21 cellular contexts compared by ENCODE assay signal in genomic region chr9:133366435-133366834, GRCh38. TPM values are rescaled to one million over a fixed set of nuclear protein-coding genes. Genes with fewer than 3 reads are reported as not detected.
A peak's percentile ranks its signal among the peaks of the same experiment; 100 is the strongest.
DNase-seq lines count a peak whose midpoint lies in the region; ATAC-seq and TF ChIP-seq lines count a peak whose summit lies in the region.
"Had no signal": no experiment of that assay in that cellular context is flagged by ENCODE, and none has a peak within 500 bp of the region (broad histone marks: within the 10 kb centered on the region; RNA-seq: fewer than 3 reads in every experiment).

No MANE protein-coding gene starts in this region.

- H3K79me2 ChIP-seq in trophoblast cell (ENCODE audit: control insufficient read depth, insufficient read depth, low read length, poor library complexity) = peaks cover 18% of the 10 kb centered on the region

- H3K27ac Mint-ChIP-seq in activated T-cell treated with anti-CD3 and anti-CD28 coated beads, Interleukin-2, amount 50 U/mL, for 24 hours = peak overlapping the region; percentile 67
- peak overlapping the region; percentile 14 for H3K27ac Mint-ChIP-seq in activated CD8-positive, alpha-beta T cell treated with anti-CD3 and anti-CD28 coated beads, Interleukin-2, amount 10 ng/mL, durations not matched to agents 7 days and 5 days
- H3K27ac Mint-ChIP-seq: B cell, GM23338, H9 had no signal

- H2AK5ac ChIP-seq in trophoblast cell (ENCODE audit: low read length) = no peak overlapping the region

- no peak overlapping the region for H2AFZ ChIP-seq in trophoblast cell (ENCODE audit: insufficient read depth, low read length, poor library complexity)
- H2AFZ ChIP-seq: GM23338 had no signal

- CTCF ChIA-PET in activated CD8-positive, alpha-beta T cell treated with anti-CD3 and anti-CD28 coated beads, Interleukin-2, amount 10 ng/mL, durations not matched to agents 7 days and 5 days (lab: Charles Lee) = interaction anchor here (0.9 to 1.7 kb wide), 3 partner anchors 9 to 219 kb away, joined by 3 to 4 read pairs (median 3); no protein-coding TSS in a partner anchor

- POLR2A ChIA-PET in activated CD8-positive, alpha-beta T cell treated with anti-CD3 and anti-CD28 coated beads, Interleukin-2, amount 10 ng/mL, durations not matched to agents 7 days and 5 days (lab: Charles Lee) = interaction anchor here (1.3 to 11.5 kb wide), 3 partner anchors 9 to 23 kb away, joined by 3 to 160 read pairs (median 5); partner anchors contain the start of genes SURF1 and SURF2

- H3K18ac ChIP-seq in trophoblast cell (ENCODE audit: low read length) = no peak overlapping the region

- no peak overlapping the region for H3K14ac ChIP-seq in trophoblast cell (ENCODE audit: low read length)

- no peak for ATAC-seq in activated CD8-positive, alpha-beta T cell treated with anti-CD3 and anti-CD28 coated beads, Interleukin-2, amount 10 ng/mL, durations not matched to agents 7 days and 5 days
- no peak for ATAC-seq in lower lobe of right lung
- ATAC-seq: GM23338, HCT116 had no signal

- peak overlapping the region; percentile 33 for H4K12ac ChIP-seq in trophoblast cell (ENCODE audit: low read depth, low read length)

- H2BK12ac ChIP-seq in trophoblast cell (ENCODE audit: low read length) = no peak overlapping the region

- H3K9me3 ChIP-seq in lower lobe of right lung (no peaks in the 10 kb centered on the region), trophoblast cell (ENCODE audit: insufficient read depth, low read depth, low read length) (peaks cover 1% of the 10 kb centered on the region)
- H3K9me3 ChIP-seq: BLaER1 had no signal

- no peak overlapping the region for H4K91ac ChIP-seq in trophoblast cell (ENCODE audit: low read depth, low read length)

- peaks cover 63% of the 10 kb centered on the region for H3K4me1 Mint-ChIP-seq in activated T-cell treated with anti-CD3 and anti-CD28 coated beads, Interleukin-2, amount 50 U/mL, for 24 hours (ENCODE audit: low read depth)
- H3K4me1 Mint-ChIP-seq in activated CD8-positive, alpha-beta T cell treated with anti-CD3 and anti-CD28 coated beads, Interleukin-2, amount 10 ng/mL, durations not matched to agents 7 days and 5 days (ENCODE audit: low read depth) = peaks cover 53% of the 10 kb centered on the region
- H3K4me1 Mint-ChIP-seq: H9 had no signal

- intact Hi-C loops in lower lobe of right lung (cut with DNase I) = no loop called here

- H3K9ac ChIP-seq in trophoblast cell (ENCODE audit: low read length) = no peak overlapping the region
- H3K9ac ChIP-seq: BLaER1 had no signal

- no peak overlapping the region for H3K4me2 ChIP-seq in trophoblast cell (ENCODE audit: low read length)
- H3K4me2 ChIP-seq: BLaER1, GM23338 had no signal

- WGBS in trophoblast cell (ENCODE audit: extremely low coverage, insufficient coverage, insufficient read length) = no CpG with 5 or more reads among the region's 11 CpGs

- no peak overlapping the region for H3K4ac ChIP-seq in trophoblast cell (ENCODE audit: low read depth, low read length)

- H3K36me3 ChIP-seq in lower lobe of right lung (peaks cover 96% of the 10 kb centered on the region), trophoblast cell (ENCODE audit: control insufficient read depth in 1 of 2, insufficient read depth in 2 of 2, low read length in 2 of 2) (peaks cover 80 to 91% of the 10 kb centered on the region in 2 experiments)

- peaks cover 99% of the 10 kb centered on the region for H3K36me3 Mint-ChIP-seq in activated T-cell treated with anti-CD3 and anti-CD28 coated beads, Interleukin-2, amount 50 U/mL, for 24 hours (ENCODE audit: low read depth)
- peaks cover 83% of the 10 kb centered on the region for H3K36me3 Mint-ChIP-seq in activated CD8-positive, alpha-beta T cell treated with anti-CD3 and anti-CD28 coated beads, Interleukin-2, amount 10 ng/mL, durations not matched to agents 7 days and 5 days (ENCODE audit: low read depth)

- DNase-seq in activated T-cell treated with anti-CD3 and anti-CD28 coated beads, Interleukin-2, amount 50 U/mL, for 24 hours = no peak
- DNase-seq in activated T-cell treated with anti-CD3 and anti-CD28 coated beads, Interleukin-2, amount 50 U/mL, for 1 hour = no peak
- DNase-seq in activated CD8-positive, alpha-beta T cell treated with anti-CD3 and anti-CD28 coated beads, Interleukin-2, amount 10 ng/mL, durations not matched to agents 7 days and 5 days = no peak
- peak; percentile 36 for DNase-seq in lower lobe of right lung
- DNase-seq in trophoblast cell = no peak
- no peak for DNase-seq in Kasumi-1 (lab: John Stamatoyannopoulos, UW)
- DNase-seq in NCI-H1417 treated with DMSO at 0.1 percent for 48 hours (lab: John Stamatoyannopoulos, UW) = no peak
- no peak for DNase-seq in NCI-H187 treated with DMSO at 0.1 percent for 48 hours (lab: John Stamatoyannopoulos, UW)
- DNase-seq: CD4-positive, CD25-positive, alpha-beta regulatory T cell; CD8-positive, alpha-beta memory T cell; DMS 273 treated with DMSO at 0.1 percent for 48 hours; DMS79; EL; GF-D8; H9 had no signal

- H3K4me3 Mint-ChIP-seq in activated T-cell treated with anti-CD3 and anti-CD28 coated beads, Interleukin-2, amount 50 U/mL, for 24 hours = no peak overlapping the region
- H3K4me3 Mint-ChIP-seq in activated CD8-positive, alpha-beta T cell treated with anti-CD3 and anti-CD28 coated beads, Interleukin-2, amount 10 ng/mL, durations not matched to agents 7 days and 5 days = no peak overlapping the region
- H3K4me3 Mint-ChIP-seq: B cell, GM23338, H9 had no signal

- TF ChIP-seq CTCF in lower lobe of right lung (IDR thresholded peaks at IDR 0.05) = no peak

- H3K27me3 Mint-ChIP-seq in activated T-cell treated with anti-CD3 and anti-CD28 coated beads, Interleukin-2, amount 50 U/mL, for 24 hours = no peaks in the 10 kb centered on the region
- H3K27me3 Mint-ChIP-seq in activated CD8-positive, alpha-beta T cell treated with anti-CD3 and anti-CD28 coated beads, Interleukin-2, amount 10 ng/mL, durations not matched to agents 7 days and 5 days (ENCODE audit: low read depth) = no peaks in the 10 kb centered on the region
- H3K27me3 Mint-ChIP-seq: B cell; CD4-positive, CD25-positive, alpha-beta regulatory T cell; CD8-positive, alpha-beta memory T cell had no signal

- H3K79me1 ChIP-seq in trophoblast cell (ENCODE audit: low read length) = no peaks in the 10 kb centered on the region

- H4K8ac ChIP-seq in trophoblast cell (ENCODE audit: low read depth, low read length) = no peak overlapping the region

- H3K9me3 Mint-ChIP-seq in activated T-cell treated with anti-CD3 and anti-CD28 coated beads, Interleukin-2, amount 50 U/mL, for 24 hours = no peaks in the 10 kb centered on the region
- H3K9me3 Mint-ChIP-seq in activated CD8-positive, alpha-beta T cell treated with anti-CD3 and anti-CD28 coated beads, Interleukin-2, amount 10 ng/mL, durations not matched to agents 7 days and 5 days (ENCODE audit: insufficient read depth) = no peaks in the 10 kb centered on the region
- H3K9me3 Mint-ChIP-seq: CD4-positive, CD25-positive, alpha-beta regulatory T cell; CD8-positive, alpha-beta memory T cell; GM23338; H9 had no signal

- H3K4me3 ChIP-seq in lower lobe of right lung (no peak overlapping the region), trophoblast cell (ENCODE audit: low read depth, low read length) (no peak overlapping the region)
- H3K4me3 ChIP-seq: BLaER1, GM23338 had no signal

- H3K23ac ChIP-seq in trophoblast cell (ENCODE audit: low read length) = no peak overlapping the region

- H3K27ac ChIP-seq in lower lobe of right lung = no peak overlapping the region
- H3K27ac ChIP-seq in trophoblast cell (ENCODE audit: low read depth, low read length) = no peak overlapping the region
- H3K27ac ChIP-seq: 22Rv1, BLaER1, C4-2B had no signal

- H2BK120ac ChIP-seq in trophoblast cell (ENCODE audit: insufficient read depth, low read length, poor library complexity) = no peak overlapping the region

- H2BK5ac ChIP-seq in trophoblast cell (ENCODE audit: low read depth, low read length, poor library complexity) = no peak overlapping the region

- H3K27me3 ChIP-seq in lower lobe of right lung (ENCODE audit: low read depth) = no peaks in the 10 kb centered on the region
- no peaks in the 10 kb centered on the region for H3K27me3 ChIP-seq in trophoblast cell (ENCODE audit: insufficient read depth, low read length)
- H3K27me3 ChIP-seq: BLaER1 had no signal

- H3K4me1 ChIP-seq in lower lobe of right lung (peaks cover 47% of the 10 kb centered on the region), trophoblast cell (ENCODE audit: control insufficient read depth in 1 of 2, insufficient read depth in 2 of 2, low read length in 2 of 2) (peaks cover 6 to 7% of the 10 kb centered on the region in 2 experiments)

RNA-seq across cellular contexts. Expression of gene SURF4, which starts 9.4 kb away (rescaled TPM):
- total RNA-seq in activated CD8-positive, alpha-beta T cell treated with anti-CD3 and anti-CD28 coated beads, Interleukin-2, amount 10 ng/mL, durations not matched to agents 7 days and 5 days = 100 to 1,000 TPM; 175 to 176 TPM
- 126 TPM for total RNA-seq in lower lobe of right lung
- polyA plus RNA-seq in trophoblast cell (2013) = 307 and 319 TPM in 2 replicates

RNA-seq across cellular contexts. Expression of gene STKLD1, which starts 9.7 kb away (rescaled TPM):
- total RNA-seq in activated CD8-positive, alpha-beta T cell treated with anti-CD3 and anti-CD28 coated beads, Interleukin-2, amount 10 ng/mL, durations not matched to agents 7 days and 5 days = under 1 TPM; 0.71 to 0.76 TPM
- total RNA-seq in lower lobe of right lung = 1.6 TPM
- 0.18 and 0.79 TPM in 2 replicates for polyA plus RNA-seq in trophoblast cell (2013)
- total RNA-seq: GM23338 had no signal

RNA-seq across cellular contexts. Expression of gene SURF2, which starts 10.1 kb away (rescaled TPM):
- 10 to 100 TPM; 18.4 to 20.7 TPM for total RNA-seq in activated CD8-positive, alpha-beta T cell treated with anti-CD3 and anti-CD28 coated beads, Interleukin-2, amount 10 ng/mL, durations not matched to agents 7 days and 5 days
- 15.2 TPM for total RNA-seq in lower lobe of right lung
- polyA plus RNA-seq in trophoblast cell (2013) = 26.2 and 28.9 TPM in 2 replicates

RNA-seq across cellular contexts. Expression of gene SURF1, which starts 10.1 kb away (rescaled TPM):
- total RNA-seq in activated CD8-positive, alpha-beta T cell treated with anti-CD3 and anti-CD28 coated beads, Interleukin-2, amount 10 ng/mL, durations not matched to agents 7 days and 5 days = 10 to 100 TPM; 37.4 to 39.1 TPM
- 49.4 TPM for total RNA-seq in lower lobe of right lung
- polyA plus RNA-seq in trophoblast cell (2013) = 21.3 and 22.9 TPM in 2 replicates

RNA-seq across cellular contexts. Expression of gene RPL7A, which starts 18.4 kb away (rescaled TPM):
- 1,000 to 10,000 TPM; 1,894 to 1,933 TPM for total RNA-seq in activated CD8-positive, alpha-beta T cell treated with anti-CD3 and anti-CD28 coated beads, Interleukin-2, amount 10 ng/mL, durations not matched to agents 7 days and 5 days
- 1,397 TPM for total RNA-seq in lower lobe of right lung
- 1,644 and 1,714 TPM in 2 replicates for polyA plus RNA-seq in trophoblast cell (2013)
